16 cellular contexts compared by ENCODE assay signal in the genomic region with DNA sequence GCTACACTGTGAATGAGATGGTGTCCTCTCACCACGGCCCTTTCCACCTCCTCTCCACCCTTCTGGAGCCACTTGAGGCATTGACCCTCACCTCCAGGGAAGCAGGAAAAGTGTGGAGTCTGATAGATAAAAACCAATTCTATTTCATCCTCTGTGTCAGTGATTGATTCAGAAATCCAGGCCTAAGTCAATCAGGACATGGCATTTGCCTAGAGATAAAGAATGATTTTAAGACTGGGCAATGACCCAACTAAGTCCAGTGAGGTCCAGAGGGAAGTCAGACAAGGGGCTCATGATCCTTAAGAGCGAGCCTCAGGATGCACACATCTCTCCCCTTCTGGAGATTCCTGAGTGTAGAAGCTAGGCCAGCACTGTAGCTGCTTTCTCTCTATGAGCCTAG. TPM values are rescaled to one million over a fixed set of nuclear protein-coding genes. Genes with fewer than 3 reads are reported as not detected.
DNase-seq lines count a peak whose midpoint lies in the region; ATAC-seq and TF ChIP-seq lines count a peak whose summit lies in the region.
"Had no signal": no experiment of that assay in that cellular context is flagged by ENCODE, and none has a peak within 500 bp of the region (broad histone marks: within the 10 kb centered on the region; RNA-seq: fewer than 3 reads in every experiment).

No MANE protein-coding gene starts in this region.

- no peak overlapping the region for H2BK15ac ChIP-seq in mesenchymal stem cell (ENCODE audit: low read depth, poor library complexity, severe bottlenecking)

- H3K27ac Mint-ChIP-seq in MCF 10A (ENCODE audit: low read depth, unreplicated experiment) = no peak overlapping the region
- H3K27ac Mint-ChIP-seq: CD14-positive monocyte; CD4-positive, alpha-beta T cell had no signal

- H3F3A ChIP-seq in smooth muscle cell (ENCODE audit: low read depth) = peaks cover 7% of the 10 kb centered on the region

- no peak for TF ChIP-seq CTCF in GM10248 (IDR thresholded peaks at IDR 0.05; ENCODE audit: control extremely low read depth, extremely low read depth, low read depth, missing control alignments)
- TF ChIP-seq CTCF in smooth muscle cell (IDR thresholded peaks at IDR 0.05; ENCODE audit: borderline replicate concordance, insufficient read depth, poor library complexity, severe bottlenecking) = no peak
- TF ChIP-seq CTCF in MCF 10A (IDR thresholded peaks at IDR 0.05; ENCODE audit: unreplicated experiment) = no peak

- POLR2A ChIA-PET in GM10248 (lab: Yijun Ruan, JAX) (interaction anchor here (0.6 kb wide), 1 partner anchor 279 kb away, joined by 3 read pairs; no protein-coding TSS in a partner anchor), MCF 10A (lab: Yijun Ruan, JAX) (no interaction called here)

- no peak overlapping the region for H4K91ac ChIP-seq in mesenchymal stem cell (ENCODE audit: low read length)

- peak; percentile 2 for DNase-seq in GM10248 (ENCODE audit: extremely low spot score)
- peak; percentile 10 for DNase-seq in Karpas-422
- no peak for DNase-seq in mesenchymal stem cell
- no peak for DNase-seq in smooth muscle cell (lab: John Stamatoyannopoulos, UW; ENCODE audit: unreplicated experiment)
- DNase-seq in MCF 10A (ENCODE audit: unreplicated experiment) = no peak
- DNase-seq in aorta = no peak
- DNase-seq: AML-193; BE2C; Calu3; CD4-positive, alpha-beta T cell; DMS79 treated with DMSO at 0.1 percent for 48 hours; GF-D8 had no signal

- H3K18ac ChIP-seq in mesenchymal stem cell (ENCODE audit: low read depth in 1 of 2, low read length in 2 of 2) = no peak overlapping the region

- H3K4me2 ChIP-seq in Karpas-422 (ENCODE audit: low read depth, low read length, poor library complexity, severe bottlenecking) (no peak overlapping the region), mesenchymal stem cell (ENCODE audit: low read length, poor library complexity, severe bottlenecking) (no peak overlapping the region), smooth muscle cell (no peak overlapping the region)
- H3K4me2 ChIP-seq: BLaER1 treated with 17β-estradiol and CSF1 and Interleukin-3, amounts not matched to agents 10 nM and 100 nM had no signal

- intact Hi-C loops in MCF 10A (cut with micrococcal nuclease) = no loop called here
- intact Hi-C loops in aorta (cut with DNase I) = loop anchor here in 1 of 2 donors (5.0 kb wide), 1 partner anchor 106 kb away; no protein-coding TSS in a partner anchor

- H2BK120ac ChIP-seq in mesenchymal stem cell (ENCODE audit: low read depth, low read length) = no peak overlapping the region

- CTCF ChIA-PET in GM10248 (lab: Yijun Ruan, JAX) (interaction anchor here (0.7 to 1.6 kb wide), 3 partner anchors 16 to 149 kb away, joined by 3 to 5 read pairs (median 3); a partner anchor contains a TSS), MCF 10A (lab: Yijun Ruan, JAX) (interaction anchor here (0.6 to 1.0 kb wide), 2 partner anchors 33 to 455 kb away, joined by 3 to 4 read pairs; no protein-coding TSS in a partner anchor)

- H4K20me1 ChIP-seq in Karpas-422 (ENCODE audit: insufficient read depth, low read depth, low read length) = no peaks in the 10 kb centered on the region
- no peaks in the 10 kb centered on the region for H4K20me1 ChIP-seq in smooth muscle cell (ENCODE audit: low read depth)
- H4K20me1 ChIP-seq: BLaER1 treated with 17β-estradiol and CSF1 and Interleukin-3, amounts not matched to agents 10 nM and 100 nM had no signal

- H3K4me3 Mint-ChIP-seq in MCF 10A (ENCODE audit: unreplicated experiment) = no peak overlapping the region
- H3K4me3 Mint-ChIP-seq: CD14-positive monocyte; CD4-positive, alpha-beta T cell had no signal

- H2BK12ac ChIP-seq in mesenchymal stem cell (ENCODE audit: low read length in 2 of 2) = peak overlapping the region in 1 of 2 experiments; percentile 7

- H3K27ac ChIP-seq in Karpas-422 (ENCODE audit: low read length) (no peak overlapping the region), mesenchymal stem cell (ENCODE audit: low read length, poor library complexity, severe bottlenecking) (no peak overlapping the region), smooth muscle cell (ENCODE audit: low read depth) (no peak overlapping the region), aorta (ENCODE audit: low read depth in 1 of 2, low read length in 2 of 2) (no peak overlapping the region)
- H3K27ac ChIP-seq: BLaER1 treated with 17β-estradiol and CSF1 and Interleukin-3, amounts not matched to agents 10 nM and 100 nM; GM23248 had no signal

- H3K4me1 ChIP-seq in Karpas-422 (ENCODE audit: low read length) (no peaks in the 10 kb centered on the region), mesenchymal stem cell (ENCODE audit: control insufficient read depth, insufficient read depth, low read depth, low read length) (peaks cover 5% of the 10 kb centered on the region), smooth muscle cell (ENCODE audit: low read depth) (peaks cover 8% of the 10 kb centered on the region), aorta (ENCODE audit: control insufficient read depth in 1 of 2, insufficient read depth in 2 of 2, low read length in 2 of 2) (peaks cover 0 to 2% of the 10 kb centered on the region in 2 donors)

- H3K9ac ChIP-seq in Karpas-422 (ENCODE audit: low read length) (no peak overlapping the region), mesenchymal stem cell (ENCODE audit: low read length) (no peak overlapping the region), smooth muscle cell (ENCODE audit: low read depth) (no peak overlapping the region)
- H3K9ac ChIP-seq: BLaER1 treated with 17β-estradiol and CSF1 and Interleukin-3, amounts not matched to agents 10 nM and 100 nM; GM23248 had no signal

- H3K4me3 ChIP-seq in Karpas-422 (ENCODE audit: low read length) (no peak overlapping the region), mesenchymal stem cell (ENCODE audit: insufficient read depth in 1 of 2, low read depth in 1 of 2, low read length in 2 of 2) (no peak overlapping the region), smooth muscle cell (no peak overlapping the region), aorta (ENCODE audit: low read length in 2 of 2) (no peak overlapping the region)
- H3K4me3 ChIP-seq: BLaER1 treated with 17β-estradiol and CSF1 and Interleukin-3, amounts not matched to agents 10 nM and 100 nM; GM23248 had no signal

- H3K27me3 ChIP-seq in Karpas-422 (ENCODE audit: low read length) = no peaks in the 10 kb centered on the region
- no peaks in the 10 kb centered on the region for H3K27me3 ChIP-seq in mesenchymal stem cell (ENCODE audit: control insufficient read depth in 1 of 2, insufficient read depth in 1 of 2, low read length in 2 of 2)
- H3K27me3 ChIP-seq in smooth muscle cell (ENCODE audit: low read depth) = no peaks in the 10 kb centered on the region
- H3K27me3 ChIP-seq in aorta (ENCODE audit: control insufficient read depth in 1 of 2, insufficient read depth in 2 of 2, low read length in 1 of 2) = no peaks in the 10 kb centered on the region
- H3K27me3 ChIP-seq: BE2C; BLaER1 treated with 17β-estradiol and CSF1 and Interleukin-3, amounts not matched to agents 10 nM and 100 nM had no signal

- no peak overlapping the region for H3K14ac ChIP-seq in mesenchymal stem cell (ENCODE audit: low read length in 2 of 2)

- H3K4ac ChIP-seq in mesenchymal stem cell (ENCODE audit: low read depth in 1 of 2, low read length in 2 of 2) = no peak overlapping the region

- ATAC-seq in GM21723 (IDR thresholded peaks at IDR 0.05; ENCODE audit: unreplicated experiment) = no peak
- no peak for ATAC-seq in aorta (ENCODE audit: low FRiP score)

- H3K4me1 Mint-ChIP-seq in MCF 10A (ENCODE audit: insufficient read depth, unreplicated experiment) = no peaks in the 10 kb centered on the region

- no peaks in the 10 kb centered on the region for H3K36me3 Mint-ChIP-seq in MCF 10A (ENCODE audit: insufficient read depth, unreplicated experiment)
- H3K36me3 Mint-ChIP-seq: CD14-positive monocyte had no signal

- no peak overlapping the region for H4K8ac ChIP-seq in mesenchymal stem cell (ENCODE audit: low read length)

- no peak overlapping the region for H3K23ac ChIP-seq in mesenchymal stem cell (ENCODE audit: low read length in 2 of 2)

- no TSS peak for BruUV-seq in MCF 10A (replicated peaks; lab: Mats Ljungman, UMichigan)

- H3K36me3 ChIP-seq in Karpas-422 (ENCODE audit: insufficient read depth, low read length) = no peaks in the 10 kb centered on the region
- no peaks in the 10 kb centered on the region for H3K36me3 ChIP-seq in mesenchymal stem cell (ENCODE audit: control insufficient read depth in 1 of 2, insufficient read depth in 2 of 2, low read depth in 1 of 2, low read length in 2 of 2)
- H3K36me3 ChIP-seq in smooth muscle cell (ENCODE audit: low read depth) = no peaks in the 10 kb centered on the region
- H3K36me3 ChIP-seq in aorta (ENCODE audit: control insufficient read depth in 1 of 2, insufficient read depth in 2 of 2, low read length in 1 of 2) = no peaks in the 10 kb centered on the region
- H3K36me3 ChIP-seq: BE2C; BLaER1 treated with 17β-estradiol and CSF1 and Interleukin-3, amounts not matched to agents 10 nM and 100 nM had no signal

- no peaks in the 10 kb centered on the region for H3K9me2 ChIP-seq in Karpas-422 (replicated peaks; ENCODE audit: insufficient read depth, low read length)

- H3K9me3 ChIP-seq in Karpas-422 (ENCODE audit: low read length) = no peaks in the 10 kb centered on the region
- H3K9me3 ChIP-seq in mesenchymal stem cell (ENCODE audit: control insufficient read depth, low read length) = no peaks in the 10 kb centered on the region
- H3K9me3 ChIP-seq in smooth muscle cell (replicated peaks; ENCODE audit: low read depth) = no peaks in the 10 kb centered on the region
- H3K9me3 ChIP-seq in aorta (ENCODE audit: control insufficient read depth, low read length) = no peaks in the 10 kb centered on the region
- H3K9me3 ChIP-seq: BE2C; BLaER1 treated with 17β-estradiol and CSF1 and Interleukin-3, amounts not matched to agents 10 nM and 100 nM had no signal

- WGBS in mesenchymal stem cell = 82% methylated on average over 1 of the region's 2 CpGs
- WGBS in smooth muscle cell (ENCODE audit: low lambda C conversion rate) = 96% methylated on average over 2 of the region's 2 CpGs
- WGBS in aorta, 2 donors = 92 to 94% methylated on average over 2 of the region's 2 CpGs

- H3K9me3 Mint-ChIP-seq in MCF 10A (ENCODE audit: unreplicated experiment) = no peaks in the 10 kb centered on the region
- H3K9me3 Mint-ChIP-seq: CD4-positive, alpha-beta T cell had no signal

- H3K79me1 ChIP-seq in mesenchymal stem cell (replicated peaks; ENCODE audit: low read length, poor library complexity, severe bottlenecking) = no peaks in the 10 kb centered on the region

- H2AK5ac ChIP-seq in mesenchymal stem cell (ENCODE audit: low read length, severe bottlenecking) = peak overlapping the region; percentile 9

- H2BK5ac ChIP-seq in mesenchymal stem cell (ENCODE audit: low read depth, low read length, poor library complexity, severe bottlenecking) = no peak overlapping the region

- H2AFZ ChIP-seq in Karpas-422 (ENCODE audit: low read length) (no peak overlapping the region), mesenchymal stem cell (ENCODE audit: low read depth, low read length) (no peak overlapping the region), smooth muscle cell (ENCODE audit: low read depth) (peak overlapping the region; percentile 4)

- no peaks in the 10 kb centered on the region for H3K79me2 ChIP-seq in Karpas-422 (ENCODE audit: low read length)
- no peaks in the 10 kb centered on the region for H3K79me2 ChIP-seq in smooth muscle cell (ENCODE audit: low read depth)

- no peaks in the 10 kb centered on the region for H3K27me3 Mint-ChIP-seq in MCF 10A (ENCODE audit: insufficient read depth, unreplicated experiment)

RNA-seq across cellular contexts. Expression of a gene that starts 41.1 kb away (rescaled TPM):
- total RNA-seq in Karpas-422 (2014; rRNA removed; shearing (Covaris generic); ENCODE audit: low replicate concordance) = 27.2 and 72.4 TPM in 2 replicates
- polyA plus RNA-seq in mesenchymal stem cell (2013, experiment 1 of 2) = 27.6 TPM
- polyA plus RNA-seq in mesenchymal stem cell (2013, experiment 2 of 2) = 25.0 TPM
- total RNA-seq in smooth muscle cell (30.3 and 35.7 TPM in 2 replicates), MCF 10A (2022) (41.6 and 50.3 TPM in 2 replicates), aorta (10 to 100 TPM; 74.8 to 98.3 TPM)
- polyA plus RNA-seq in smooth muscle cell (14.6 and 26.0 TPM in 2 replicates), aorta (10 to 100 TPM in 1 of 2 donors, 1 to 10 TPM in 1; 8.8 to 29.7 TPM)

Comparison
In these comparisons a context has a peak if more than half of its experiments do, and no peak if none do; other contexts are left out.
1. DNase-seq: peak in GM10248 (single experiment) and Karpas-422 (single experiment); none in mesenchymal stem cell (single experiment), smooth muscle cell (single experiment), MCF 10A (single experiment) and aorta (0 of 2).